In genomic region chr10:73843254-73843653, GRCh38 we compare ENCODE assay signal across 30 cellular contexts. TPM values are rescaled to one million over a fixed set of nuclear protein-coding genes. Genes with fewer than 3 reads are reported as not detected.
A peak's percentile ranks its signal among the peaks of the same experiment; 100 is the strongest.
DNase-seq lines count a peak whose midpoint lies in the region; FAIRE-seq and TF ChIP-seq lines count a peak whose summit lies in the region.
"Had no signal": no experiment of that assay in that cellular context is flagged by ENCODE, and none has a peak within 500 bp of the region (broad histone marks: within the 10 kb centered on the region; RNA-seq: fewer than 3 reads in every experiment).

No MANE protein-coding gene starts in this region.

- no peak overlapping the region for H3K4me3 ChIP-seq in endothelial cell of umbilical vein (replicated peaks in 1 of 3; ENCODE audit: insufficient read depth in 1 of 3, low read depth in 1 of 3, low read length in 3 of 3)
- no peak overlapping the region for H3K4me3 ChIP-seq in osteoblast (ENCODE audit: insufficient read depth, low read length)
- H3K4me3 ChIP-seq in spleen = no peak overlapping the region
- H3K4me3 ChIP-seq: cardiac muscle cell, smooth muscle cell had no signal

- no peaks in the 10 kb centered on the region for H3K9me1 ChIP-seq in endothelial cell of umbilical vein (replicated peaks; ENCODE audit: control insufficient read depth, extremely low read depth, insufficient read depth, low read length)

- H3K36me3 ChIP-seq in endothelial cell of umbilical vein (ENCODE audit: control insufficient read depth in 2 of 2, extremely low read depth in 1 of 2, insufficient read depth in 2 of 2, low read length in 2 of 2) (peaks cover 3 to 14% of the 10 kb centered on the region in 2 experiments), osteoblast (ENCODE audit: insufficient read depth, low read length) (peaks cover 43% of the 10 kb centered on the region), spleen (peaks cover 0 to 100% (median 78%) of the 10 kb centered on the region in 6 donors)

- TF ChIP-seq POLR2A in endothelial cell of umbilical vein (IDR thresholded peaks at IDR 0.05; ENCODE audit: low read depth, low read length) = no peak
- no peak for TF ChIP-seq POLR2A in spleen (IDR thresholded peaks at IDR 0.05)

- H3K9me3 ChIP-seq in endothelial cell of umbilical vein (replicated peaks; ENCODE audit: control insufficient read depth, insufficient read depth, low read length) (no peaks in the 10 kb centered on the region), osteoblast (ENCODE audit: low read depth, low read length) (no peaks in the 10 kb centered on the region), spleen (no peaks in the 10 kb centered on the region)

- BruUV-seq in endothelial cell of umbilical vein (replicated peaks; lab: Mats Ljungman, UMichigan) = no TSS peak

- intact Hi-C loops in endothelial cell of umbilical vein (cut with micrococcal nuclease) = no loop called here
- intact Hi-C loops in spleen (cut with DNase I; ENCODE audit: low total_unique reads) = no loop called here

- no peaks in the 10 kb centered on the region for H3K79me2 ChIP-seq in endothelial cell of umbilical vein (ENCODE audit: control insufficient read depth, insufficient read depth, low read length)
- no peaks in the 10 kb centered on the region for H3K79me2 ChIP-seq in osteoblast (ENCODE audit: insufficient read depth, low read length)

- POLR2A ChIA-PET in endothelial cell of umbilical vein (lab: Charles Lee) = no interaction called here

- DNase-seq in EL (peak; percentile 30), NOMO-1 treated with DMSO at 0.1 percent for 48 hours (lab: John Stamatoyannopoulos, UW; ENCODE audit: unreplicated experiment) (peak; percentile 17), endothelial cell of umbilical vein (ENCODE audit: low read depth, low spot score) (peak; percentile 52), osteoblast (ENCODE audit: insufficient read length, low spot score, missing footprints) (peak; percentile 62), spleen (no peak)
- no peak for DNase-seq in central memory CD4-positive, alpha-beta T cell
- DNase-seq in activated CD8-positive, alpha-beta memory T cell treated with anti-CD3 and anti-CD28 coated beads for 24 hours = no peak
- DNase-seq: activated CD4-positive, alpha-beta T cell treated with anti-CD3 and anti-CD28 coated beads for 36 hours; activated naive CD4-positive, alpha-beta T cell treated with anti-CD3 and anti-CD28 coated beads for 36 hours; activated T-cell treated with anti-CD3 and anti-CD28 coated beads, Interleukin-2, amount 50 U/mL, for 48 hours; amygdala; C1 segment of cervical spinal cord; Calu3; cortex of kidney; DND-41; head of caudate nucleus; kidney glomerular epithelial cell; NCI-H2081; NCI-H345; NCI-H774; nucleus accumbens; SHP77 treated with DMSO at 0.1 percent for 48 hours; stimulated activated naive B cell treated with anti-CD40 and anti-IgM and Interleukin-4, amounts not matched to agents 10 μg/mL and 1 μg/mL and 100 μg/mL, for 72 hours; T-helper 1 cell had no signal

- no peaks in the 10 kb centered on the region for H4K20me1 ChIP-seq in endothelial cell of umbilical vein (replicated peaks; ENCODE audit: control insufficient read depth, extremely low read depth, insufficient read depth, low read length)
- peaks cover 3% of the 10 kb centered on the region for H4K20me1 ChIP-seq in osteoblast (ENCODE audit: insufficient read depth, low read length)

- no peak overlapping the region for H3K9ac ChIP-seq in endothelial cell of umbilical vein (replicated peaks; ENCODE audit: extremely low read depth, insufficient read depth, low read length)

- peak; percentile 38 for FAIRE-seq in endothelial cell of umbilical vein (lab: Jason Lieb, UNC)
- FAIRE-seq: endometrium, GM12891, urothelium cell line had no signal

- H3K27ac ChIP-seq in endothelial cell of umbilical vein (ENCODE audit: insufficient read depth, low read depth, low read length) = peak overlapping the region; percentile 45
- H3K27ac ChIP-seq in osteoblast (ENCODE audit: low read depth, low read length) = no peak overlapping the region
- peak overlapping the region in 3 of 8 donors; percentile 17 to 47 (median 32) for H3K27ac ChIP-seq in spleen
- H3K27ac ChIP-seq: cardiac muscle cell, HL-60 had no signal

- TF ChIP-seq CTCF in endothelial cell of umbilical vein (IDR thresholded peaks at IDR 0.05; ENCODE audit: extremely low read depth in 1 of 2, insufficient read depth in 1 of 2, low read depth in 1 of 2, low read length in 2 of 2) (no peak), osteoblast (IDR thresholded peaks at IDR 0.05; ENCODE audit: extremely low read depth, low read depth, low read length) (no peak), spleen (IDR thresholded peaks at IDR 0.05 in 8 of 11, conservative IDR thresholded peaks at IDR 0.05 in 3 of 11) (no peak)

- H3K4me2 ChIP-seq in endothelial cell of umbilical vein (ENCODE audit: insufficient read depth, low read length) (no peak overlapping the region), osteoblast (ENCODE audit: insufficient read depth, low read length) (no peak overlapping the region)
- H3K4me2 ChIP-seq: smooth muscle cell had no signal

- H2AFZ ChIP-seq in endothelial cell of umbilical vein (ENCODE audit: low read depth, low read length) = no peak overlapping the region
- no peak overlapping the region for H2AFZ ChIP-seq in osteoblast (ENCODE audit: low read length)

- whole genome bisulfite sequencing in spleen, 5 donors = 58 to 86% (median 77%) methylated on average over 5 of the region's 5 CpGs

- CTCF ChIA-PET in endothelial cell of umbilical vein (lab: Charles Lee) = interaction anchor here (1.4 to 11.6 kb wide), 2 partner anchors 9 to 37 kb away, joined by 3 to 171 read pairs; no protein-coding TSS in a partner anchor

- dilution Hi-C loops in endothelial cell of umbilical vein (cut with MboI; ENCODE audit: extremely low pct_ligation_motif_present, low sequenced_read_pairs) = no loop called here

- H3K4me1 ChIP-seq in endothelial cell of umbilical vein (ENCODE audit: control insufficient read depth, extremely low read depth, insufficient read depth, low read length) = peaks cover 15% of the 10 kb centered on the region
- no peaks in the 10 kb centered on the region for H3K4me1 ChIP-seq in osteoblast (ENCODE audit: insufficient read depth, low read length)
- peaks cover 0 to 14% (median 2%) of the 10 kb centered on the region in 6 donors for H3K4me1 ChIP-seq in spleen

- no peaks in the 10 kb centered on the region for H3K27me3 ChIP-seq in endothelial cell of umbilical vein (ENCODE audit: control insufficient read depth in 2 of 2, insufficient read depth in 2 of 2, low read length in 2 of 2)
- no peaks in the 10 kb centered on the region for H3K27me3 ChIP-seq in osteoblast (ENCODE audit: insufficient read depth, low read length)
- no peaks in the 10 kb centered on the region for H3K27me3 ChIP-seq in spleen (replicated peaks in 1 of 7)
- H3K27me3 ChIP-seq: cardiac muscle cell had no signal

TF ChIP-seq in endothelial cell of umbilical vein, 7 proteins besides CTCF, POLR2A, EP300 and RAD21:
- TF ChIP-seq JUN (IDR thresholded peaks at IDR 0.05; ENCODE audit: borderline replicate concordance, insufficient read depth, insufficient read length, low read depth) (peak; percentile 60), FOS (IDR thresholded peaks at IDR 0.05; ENCODE audit: borderline replicate concordance, insufficient read depth, low read length) (peak; percentile 30)
- TF ChIP-seq, protein P1, sequence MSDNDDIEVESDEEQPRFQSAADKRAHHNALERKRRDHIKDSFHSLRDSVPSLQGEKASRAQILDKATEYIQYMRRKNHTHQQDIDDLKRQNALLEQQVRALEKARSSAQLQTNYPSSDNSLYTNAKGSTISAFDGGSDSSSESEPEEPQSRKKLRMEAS (IDR thresholded peaks at IDR 0.05; ENCODE audit: insufficient read depth, insufficient read length) = no peak

RNA-seq across cellular contexts. Expression of gene CAMK2G, which starts 31.1 kb away (rescaled TPM):
- total RNA-seq in endothelial cell of umbilical vein (28.1 and 33.6 TPM in 2 replicates), osteoblast (22.4 and 28.3 TPM in 2 replicates), spleen (10 to 100 TPM; 32.7 to 55.2 (median 45.8) TPM)
- polyA plus RNA-seq in endothelial cell of umbilical vein (26.8 and 27.2 TPM in 2 replicates), spleen (10 to 100 TPM; 10.4 to 18.0 (median 17.1) TPM)
- polyA plus RNA-seq in endothelial cell of umbilical vein (2011; cell fraction: cytosol; rRNA removed) = 27.3 and 29.6 TPM in 2 replicates
- 71.3 and 74.1 TPM in 2 replicates for polyA plus RNA-seq in endothelial cell of umbilical vein (2011; cell fraction: nucleus; rRNA removed)
- polyA plus RNA-seq in endothelial cell of umbilical vein (2012) = 23.6 and 26.7 TPM in 2 replicates
- 35.0 and 38.8 TPM in 2 replicates for polyA minus RNA-seq in endothelial cell of umbilical vein
- 12.7 TPM for polyA minus RNA-seq in endothelial cell of umbilical vein (2011; cell fraction: cytosol; rRNA and poly(A)+ RNA removed)
- polyA minus RNA-seq in endothelial cell of umbilical vein (2011; cell fraction: nucleus; rRNA and poly(A)+ RNA removed) = 22.1 and 30.7 TPM in 2 replicates

RNA-seq across cellular contexts. Expression of gene NDST2, which starts 31.9 kb away (rescaled TPM):
- total RNA-seq in endothelial cell of umbilical vein (26.3 and 30.2 TPM in 2 replicates), osteoblast (30.4 and 35.8 TPM in 2 replicates), spleen (100 to 1,000 TPM in 5 of 7 donors, 10 to 100 TPM in 2; 84.6 to 159 (median 117) TPM)
- polyA plus RNA-seq in endothelial cell of umbilical vein (25.0 and 30.1 TPM in 2 replicates), spleen (10 to 100 TPM; 10.9 to 21.7 (median 12.3) TPM)
- 15.3 and 16.0 TPM in 2 replicates for polyA plus RNA-seq in endothelial cell of umbilical vein (2011; cell fraction: cytosol; rRNA removed)
- polyA plus RNA-seq in endothelial cell of umbilical vein (2011; cell fraction: nucleus; rRNA removed) = 56.8 and 73.6 TPM in 2 replicates
- polyA plus RNA-seq in endothelial cell of umbilical vein (2012) = 23.2 and 25.0 TPM in 2 replicates
- 43.4 and 44.0 TPM in 2 replicates for polyA minus RNA-seq in endothelial cell of umbilical vein
- polyA minus RNA-seq in endothelial cell of umbilical vein (2011; cell fraction: cytosol; rRNA and poly(A)+ RNA removed) = 2.8 TPM
- 30.6 and 41.0 TPM in 2 replicates for polyA minus RNA-seq in endothelial cell of umbilical vein (2011; cell fraction: nucleus; rRNA and poly(A)+ RNA removed)

RNA-seq across cellular contexts. Expression of gene ZSWIM8, which starts 57.8 kb away (rescaled TPM):
- 111 and 112 TPM in 2 replicates for total RNA-seq in endothelial cell of umbilical vein
- polyA plus RNA-seq in endothelial cell of umbilical vein = 230 and 372 TPM in 2 replicates
- 68.1 and 91.4 TPM in 2 replicates for polyA plus RNA-seq in endothelial cell of umbilical vein (2011; cell fraction: cytosol; rRNA removed)
- 408 and 539 TPM in 2 replicates for polyA plus RNA-seq in endothelial cell of umbilical vein (2011; cell fraction: nucleus; rRNA removed)
- polyA plus RNA-seq in endothelial cell of umbilical vein (2012) = 79.2 and 116 TPM in 2 replicates
- 162 and 169 TPM in 2 replicates for polyA minus RNA-seq in endothelial cell of umbilical vein
- polyA minus RNA-seq in endothelial cell of umbilical vein (2011; cell fraction: cytosol; rRNA and poly(A)+ RNA removed) = 25.9 TPM
- polyA minus RNA-seq in endothelial cell of umbilical vein (2011; cell fraction: nucleus; rRNA and poly(A)+ RNA removed) = 99.0 and 127 TPM in 2 replicates
- 63.1 and 76.7 TPM in 2 replicates for total RNA-seq in osteoblast
- 100 to 1,000 TPM in 6 of 7 donors, 10 to 100 TPM in 1; 97.0 to 141 (median 129) TPM for total RNA-seq in spleen
- 100 to 1,000 TPM in 2 of 3 donors, 10 to 100 TPM in 1; 51.5 to 109 (median 101) TPM for polyA plus RNA-seq in spleen

Comparison
In these comparisons a context has a peak if more than half of its experiments do, and no peak if none do; other contexts are left out.
1. DNase-seq: peak in EL (single experiment), NOMO-1 treated with DMSO at 0.1 percent for 48 hours (single experiment), endothelial cell of umbilical vein (single experiment) and osteoblast (single experiment); none in central memory CD4-positive, alpha-beta T cell (single experiment), spleen (single experiment) and activated CD8-positive, alpha-beta memory T cell treated with anti-CD3 and anti-CD28 coated beads for 24 hours (single experiment).